21 cellular contexts compared by ENCODE assay signal in the genomic region with DNA sequence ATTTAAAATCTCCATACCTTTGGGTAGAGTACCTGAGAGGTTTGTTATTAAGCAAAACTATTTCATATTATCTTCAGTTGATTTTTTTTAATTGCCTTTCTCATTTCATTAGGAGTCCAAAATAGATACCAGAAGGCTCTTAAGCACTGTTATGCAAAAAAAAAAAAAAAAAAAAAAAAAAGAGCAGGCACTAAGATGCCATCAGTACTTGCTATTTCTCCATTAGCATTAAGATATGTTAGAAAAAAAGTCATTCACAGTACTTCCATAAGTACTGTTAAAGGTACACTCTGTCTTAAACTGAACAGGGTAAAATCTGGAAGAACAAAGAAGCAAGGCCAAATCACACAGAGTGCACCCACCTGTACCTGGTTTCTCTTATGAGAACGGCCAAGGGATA. TPM values are rescaled to one million over a fixed set of nuclear protein-coding genes. Genes with fewer than 3 reads are reported as not detected.
A peak's percentile ranks its signal among the peaks of the same experiment; 100 is the strongest.
DNase-seq lines count a peak whose midpoint lies in the region; ATAC-seq and TF ChIP-seq lines count a peak whose summit lies in the region.
"Had no signal": no experiment of that assay in that cellular context is flagged by ENCODE, and none has a peak within 500 bp of the region (broad histone marks: within the 10 kb centered on the region; RNA-seq: fewer than 3 reads in every experiment).

No MANE protein-coding gene starts in this region.

- no peak for TF ChIP-seq EP300 in transverse colon (IDR thresholded peaks at IDR 0.05; ENCODE audit: low read depth)

- TF ChIP-seq POLR2A in transverse colon (IDR thresholded peaks at IDR 0.05) = no peak

- TF ChIP-seq CTCF in natural killer cell (IDR thresholded peaks at IDR 0.05) (no peak), hepatocyte (IDR thresholded peaks at IDR 0.05; ENCODE audit: poor library complexity) (no peak), transverse colon (IDR thresholded peaks at IDR 0.05) (no peak), WTC11 (IDR thresholded peaks at IDR 0.05) (no peak)

- H3K36me3 ChIP-seq in hepatocyte (replicated peaks; ENCODE audit: insufficient read depth, low read depth) (no peaks in the 10 kb centered on the region), transverse colon (peaks cover 0 to 4% (median under 1%) of the 10 kb centered on the region in 4 donors)
- H3K36me3 ChIP-seq: BE2C had no signal

- no peaks in the 10 kb centered on the region for H3K9me2 ChIP-seq in hepatocyte (replicated peaks; ENCODE audit: insufficient read depth)

- no peaks in the 10 kb centered on the region for H4K20me1 ChIP-seq in hepatocyte (ENCODE audit: insufficient read depth, poor library complexity, severe bottlenecking)

- peaks cover 18% of the 10 kb centered on the region for H3K79me2 ChIP-seq in hepatocyte

- CTCF ChIA-PET in WTC11 (lab: Charles Lee) = interaction anchor here (1.1 to 3.7 kb wide), 6 partner anchors 8 to 149 kb away, joined by 4 to 20 read pairs (median 6); no protein-coding TSS in a partner anchor

- peaks cover 27% of the 10 kb centered on the region for H3K4me1 ChIP-seq in hepatocyte (ENCODE audit: insufficient read depth)
- H3K4me1 ChIP-seq in transverse colon = peaks cover 0 to 50% (median 16%) of the 10 kb centered on the region in 4 donors
- H3K4me1 ChIP-seq: BE2C had no signal

- H3K27ac ChIP-seq in hepatocyte = peak overlapping the region; percentile 70
- peak overlapping the region; percentile 69 to 83 (median 80) for H3K27ac ChIP-seq in transverse colon
- H3K27ac ChIP-seq: A549; BLaER1 treated with 17β-estradiol and CSF1 and Interleukin-3, amounts not matched to agents 10 nM and 100 nM had no signal

- intact Hi-C loops in natural killer cell (cut with micrococcal nuclease) = no loop called here
- intact Hi-C loops in transverse colon (cut with DNase I; ENCODE audit: low total_unique reads) = no loop called here

- H3K36me3 Mint-ChIP-seq in natural killer cell (peaks cover 15% of the 10 kb centered on the region), WTC11 (peaks cover 10% of the 10 kb centered on the region)
- H3K36me3 Mint-ChIP-seq in natural killer cell treated with Interleukin-12 subunit alpha and Interleukin-12 subunit beta and Interleukin-15 and Interleukin-18, amount 100 ng/mL, for 72 hours = peaks cover 14% of the 10 kb centered on the region

- H3K27me3 Mint-ChIP-seq in natural killer cell (ENCODE audit: low read depth in 2 of 2) (no peaks in the 10 kb centered on the region), WTC11 (ENCODE audit: low read depth) (no peaks in the 10 kb centered on the region)
- no peaks in the 10 kb centered on the region for H3K27me3 Mint-ChIP-seq in natural killer cell treated with Interleukin-12 subunit alpha and Interleukin-12 subunit beta and Interleukin-15 and Interleukin-18, amount 100 ng/mL, for 72 hours
- H3K27me3 Mint-ChIP-seq: CD4-positive, alpha-beta memory T cell had no signal

- H3K9me3 Mint-ChIP-seq in natural killer cell (no peaks in the 10 kb centered on the region), WTC11 (peaks cover 9% of the 10 kb centered on the region)
- H3K9me3 Mint-ChIP-seq in natural killer cell treated with Interleukin-12 subunit alpha and Interleukin-12 subunit beta and Interleukin-15 and Interleukin-18, amount 100 ng/mL, for 72 hours = no peaks in the 10 kb centered on the region

- H2AFZ ChIP-seq in hepatocyte = no peak overlapping the region
- H2AFZ ChIP-seq: GM23338 had no signal

- no peaks in the 10 kb centered on the region for H3K27me3 ChIP-seq in hepatocyte
- H3K27me3 ChIP-seq in transverse colon = no peaks in the 10 kb centered on the region
- H3K27me3 ChIP-seq: BE2C; BLaER1 treated with 17β-estradiol and CSF1 and Interleukin-3, amounts not matched to agents 10 nM and 100 nM had no signal

- WGBS in hepatocyte (ENCODE audit: low lambda C conversion rate, missing lambda C conversion rate) = 92% methylated on average over 1 of the region's 1 CpG
- 91 to 93% methylated on average over 1 of the region's 1 CpG for WGBS in transverse colon (ENCODE audit: low coverage in 1 of 2), 2 donors

- H3K4me1 Mint-ChIP-seq in natural killer cell = peaks cover 47 to 48% of the 10 kb centered on the region in 2 donors
- peaks cover 29 to 38% of the 10 kb centered on the region in 2 donors for H3K4me1 Mint-ChIP-seq in natural killer cell treated with Interleukin-12 subunit alpha and Interleukin-12 subunit beta and Interleukin-15 and Interleukin-18, amount 100 ng/mL, for 72 hours (ENCODE audit: low read depth in 2 of 2)
- peaks cover 61% of the 10 kb centered on the region for H3K4me1 Mint-ChIP-seq in WTC11

- DNase-seq in natural killer cell = no peak
- DNase-seq in natural killer cell treated with Interleukin-12 subunit alpha and Interleukin-12 subunit beta and Interleukin-15 and Interleukin-18, amount 100 ng/mL, for 72 hours (ENCODE audit: low spot score) = no peak
- no peak for DNase-seq in hepatocyte (ENCODE audit: low spot score)
- no peak for DNase-seq in transverse colon
- no peak for DNase-seq in WTC11 (ENCODE audit: low spot score)
- DNase-seq: 8988T; ACHN; AML-193; BE2C; Calu3; CD4-positive, alpha-beta memory T cell; COR-L47; DMS53; DMS79 treated with DMSO at 0.1 percent for 48 hours; GF-D8; H9 had no signal

- H3K9me3 ChIP-seq in hepatocyte (ENCODE audit: low read depth) (no peaks in the 10 kb centered on the region), transverse colon (no peaks in the 10 kb centered on the region)
- H3K9me3 ChIP-seq: A549, BE2C had no signal

- peak overlapping the region; percentile 76 to 79 for H3K27ac Mint-ChIP-seq in natural killer cell
- H3K27ac Mint-ChIP-seq in natural killer cell treated with Interleukin-12 subunit alpha and Interleukin-12 subunit beta and Interleukin-15 and Interleukin-18, amount 100 ng/mL, for 72 hours = no peak overlapping the region
- no peak overlapping the region for H3K27ac Mint-ChIP-seq in WTC11

- no peak overlapping the region for H3K4me3 Mint-ChIP-seq in natural killer cell
- no peak overlapping the region for H3K4me3 Mint-ChIP-seq in natural killer cell treated with Interleukin-12 subunit alpha and Interleukin-12 subunit beta and Interleukin-15 and Interleukin-18, amount 100 ng/mL, for 72 hours
- no peak overlapping the region for H3K4me3 Mint-ChIP-seq in WTC11
- H3K4me3 Mint-ChIP-seq: CD4-positive, alpha-beta memory T cell; GM23338; H9 had no signal

- peak overlapping the region; percentile 68 for H3K4me2 ChIP-seq in hepatocyte
- H3K4me2 ChIP-seq: A549 had no signal

- ATAC-seq in natural killer cell (no peak), HG03460 (IDR thresholded peaks at IDR 0.05; ENCODE audit: unreplicated experiment) (no peak), WTC11 (no peak)
- no peak for ATAC-seq in natural killer cell treated with Interleukin-12 subunit alpha and Interleukin-12 subunit beta and Interleukin-15 and Interleukin-18, amount 100 ng/mL, for 72 hours
- ATAC-seq: A549, HCT116 had no signal

- in situ Hi-C loops in transverse colon (cut with MboI; ENCODE audit: low pct_ligation_motif_present in 1 of 4, low pct_unique_long_range_greater_than_20kb in 1 of 4, low sequenced_read_pairs in 3 of 4) = no loop called here

- no peak overlapping the region for H3K4me3 ChIP-seq in hepatocyte
- H3K4me3 ChIP-seq in transverse colon = no peak overlapping the region
- H3K4me3 ChIP-seq: A549; BLaER1 treated with 17β-estradiol and CSF1 and Interleukin-3, amounts not matched to agents 10 nM and 100 nM; GM23338 had no signal

- POLR2A ChIA-PET in WTC11 (lab: Charles Lee) = no interaction called here

TF ChIP-seq in WTC11, 78 proteins besides CTCF, POLR2A, EP300 and RAD21 (continues in another document):
- TF ChIP-seq HMGA2 (CRISPR knock-in tag; IDR thresholded peaks at IDR 0.05) = no peak
- TF ChIP-seq, protein P1, sequence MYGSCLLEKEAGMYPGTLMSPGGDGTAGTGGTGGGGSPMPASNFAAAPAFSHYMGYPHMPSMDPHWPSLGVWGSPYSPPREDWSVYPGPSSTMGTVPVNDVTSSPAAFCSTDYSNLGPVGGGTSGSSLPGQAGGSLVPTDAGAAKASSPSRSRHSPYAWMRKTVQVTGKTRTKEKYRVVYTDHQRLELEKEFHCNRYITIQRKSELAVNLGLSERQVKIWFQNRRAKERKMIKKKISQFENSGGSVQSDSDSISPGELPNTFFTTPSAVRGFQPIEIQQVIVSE (CRISPR knock-in tag; IDR thresholded peaks at IDR 0.05; ENCODE audit: borderline replicate concordance) = no peak
- TF ChIP-seq, protein P2, sequence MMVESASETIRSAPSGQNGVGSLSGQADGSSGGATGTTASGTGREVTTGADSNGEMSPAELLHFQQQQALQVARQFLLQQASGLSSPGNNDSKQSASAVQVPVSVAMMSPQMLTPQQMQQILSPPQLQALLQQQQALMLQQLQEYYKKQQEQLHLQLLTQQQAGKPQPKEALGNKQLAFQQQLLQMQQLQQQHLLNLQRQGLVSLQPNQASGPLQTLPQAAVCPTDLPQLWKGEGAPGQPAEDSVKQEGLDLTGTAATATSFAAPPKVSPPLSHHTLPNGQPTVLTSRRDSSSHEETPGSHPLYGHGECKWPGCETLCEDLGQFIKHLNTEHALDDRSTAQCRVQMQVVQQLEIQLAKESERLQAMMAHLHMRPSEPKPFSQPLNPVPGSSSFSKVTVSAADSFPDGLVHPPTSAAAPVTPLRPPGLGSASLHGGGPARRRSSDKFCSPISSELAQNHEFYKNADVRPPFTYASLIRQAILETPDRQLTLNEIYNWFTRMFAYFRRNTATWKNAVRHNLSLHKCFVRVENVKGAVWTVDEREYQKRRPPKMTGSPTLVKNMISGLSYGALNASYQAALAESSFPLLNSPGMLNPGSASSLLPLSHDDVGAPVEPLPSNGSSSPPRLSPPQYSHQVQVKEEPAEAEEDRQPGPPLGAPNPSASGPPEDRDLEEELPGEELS (CRISPR knock-in tag; IDR thresholded peaks at IDR 0.05) = no peak
- TF ChIP-seq, protein P3, sequence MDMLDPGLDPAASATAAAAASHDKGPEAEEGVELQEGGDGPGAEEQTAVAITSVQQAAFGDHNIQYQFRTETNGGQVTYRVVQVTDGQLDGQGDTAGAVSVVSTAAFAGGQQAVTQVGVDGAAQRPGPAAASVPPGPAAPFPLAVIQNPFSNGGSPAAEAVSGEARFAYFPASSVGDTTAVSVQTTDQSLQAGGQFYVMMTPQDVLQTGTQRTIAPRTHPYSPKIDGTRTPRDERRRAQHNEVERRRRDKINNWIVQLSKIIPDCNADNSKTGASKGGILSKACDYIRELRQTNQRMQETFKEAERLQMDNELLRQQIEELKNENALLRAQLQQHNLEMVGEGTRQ (CRISPR knock-in tag; IDR thresholded peaks at IDR 0.05) = no peak

RNA-seq across cellular contexts. Expression of a gene that starts 57.2 kb away (rescaled TPM):
- total RNA-seq in natural killer cell = 100 to 1,000 TPM; 111 to 160 (median 137) TPM
- 10 to 100 TPM; 80.6 to 96.7 TPM for total RNA-seq in natural killer cell treated with Interleukin-12 subunit alpha and Interleukin-12 subunit beta and Interleukin-15 and Interleukin-18, amount 100 ng/mL, for 72 hours
- total RNA-seq in hepatocyte = 60.2 and 67.3 TPM in 2 replicates
- polyA plus RNA-seq in hepatocyte = 43.6 and 47.0 TPM in 2 replicates
- 100 to 1,000 TPM in 1 of 4 donors, 10 to 100 TPM in 3; 50.1 to 224 (median 68.8) TPM for total RNA-seq in transverse colon
- 46.9 to 53.1 TPM (median 49.3 TPM) in 3 replicates for total RNA-seq in WTC11 (2021)

RNA-seq across cellular contexts. Expression of a gene that starts 57.8 kb away (rescaled TPM):
- total RNA-seq in natural killer cell (100 to 1,000 TPM; 155 to 168 (median 165) TPM), hepatocyte (15.6 and 22.0 TPM in 2 replicates), transverse colon (10 to 100 TPM; 14.5 to 42.6 (median 31.3) TPM), WTC11 (2021) (70.1 to 84.7 TPM (median 70.3 TPM) in 3 replicates)
- 100 to 1,000 TPM in 1 of 2 donors, 10 to 100 TPM in 1; 78.6 to 105 TPM for total RNA-seq in natural killer cell treated with Interleukin-12 subunit alpha and Interleukin-12 subunit beta and Interleukin-15 and Interleukin-18, amount 100 ng/mL, for 72 hours
- polyA plus RNA-seq in hepatocyte = 10.1 and 11.1 TPM in 2 replicates

Comparison
In these comparisons a context has a peak if more than half of its experiments do, and no peak if none do; other contexts are left out.
1. H3K27ac Mint-ChIP-seq: peak in natural killer cell (2 of 2); none in natural killer cell treated with Interleukin-12 subunit alpha and Interleukin-12 subunit beta and Interleukin-15 and Interleukin-18, amount 100 ng/mL, for 72 hours (0 of 2) and WTC11 (single experiment).